ENCODE assay signal across 1 cellular context in genomic region chr17:76899414-76899813, GRCh38.
TF ChIP-seq lines count a peak whose summit lies in the region.

No MANE protein-coding gene starts in this region.

TF ChIP-seq in HEK293, 187 proteins besides CTCF, POLR2A, EP300 and RAD21:
- TF ChIP-seq REST (tag by site-specific recombination; IDR thresholded peaks at IDR 0.05) (peak; percentile 83), ZNF488 (tag by site-specific recombination; IDR thresholded peaks at IDR 0.05) (no peak)
